Comparison of ENCODE assay signal across 1 cellular context in the genomic region with DNA sequence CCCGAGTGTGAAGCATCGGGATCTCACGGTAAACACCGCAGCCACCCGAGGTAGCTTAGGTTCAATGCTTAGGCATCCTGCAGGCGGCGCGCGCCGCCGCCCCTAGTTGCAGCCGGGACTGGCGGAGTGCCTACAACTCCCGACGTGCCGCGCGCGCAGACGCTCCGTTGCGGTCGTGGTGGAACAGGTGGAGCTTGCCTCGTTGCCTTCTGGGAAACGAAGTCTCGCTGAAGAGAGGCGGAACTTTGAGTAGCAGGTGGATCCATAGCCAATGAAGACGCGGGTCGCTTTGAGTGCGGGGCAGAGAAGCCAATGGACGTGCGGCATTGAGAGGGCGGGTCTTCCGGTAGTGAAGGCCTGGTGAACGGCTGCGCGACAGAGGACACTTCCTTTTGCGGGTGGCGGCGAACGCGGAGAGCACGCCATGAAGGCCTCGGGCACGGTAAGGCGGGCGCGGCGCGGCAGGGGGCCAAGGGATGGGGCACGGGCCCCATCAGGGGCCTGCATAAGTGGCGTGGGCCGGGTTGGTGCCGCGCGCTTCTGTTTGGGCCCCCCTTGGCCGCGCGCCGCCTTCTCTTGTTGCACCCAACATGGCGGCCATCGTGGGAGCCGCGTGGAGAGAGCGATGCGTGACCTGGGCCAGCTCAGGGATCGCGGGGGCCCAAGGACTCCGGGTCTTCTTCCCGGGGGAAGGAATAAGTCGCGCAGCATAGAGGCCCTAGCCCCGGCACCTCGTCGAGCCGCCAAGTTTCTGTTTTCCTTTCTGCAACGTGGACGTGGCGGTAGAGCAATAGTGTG.
TF ChIP-seq lines count a peak whose summit lies in the region.

A gene (plus strand): TSS at position 378 of the 798 bp plus-strand sequence. CDS start 47 bp downstream, at position 425.

TF ChIP-seq in HepG2, 621 proteins besides CTCF, POLR2A, EP300 and RAD21 (continued from another document and continues in another):
- TF ChIP-seq EZH2 (conservative IDR thresholded peaks at IDR 0.05; ENCODE audit: low read depth, low read length) (no peak), KLF12 (CRISPR knock-in tag; IDR thresholded peaks at IDR 0.05; ENCODE audit: borderline replicate concordance) (no peak; the same call in 1 of the 2 replicates), HOXD1 (CRISPR knock-in tag; IDR thresholded peaks at IDR 0.05) (no peak), ZNF570 (CRISPR knock-in tag; IDR thresholded peaks at IDR 0.05; ENCODE audit: borderline replicate concordance) (no peak), MYC (CRISPR knock-in tag; IDR thresholded peaks at IDR 0.05; ENCODE audit: borderline replicate concordance) (peak; percentile 98), KLF6 (CRISPR knock-in tag; IDR thresholded peaks at IDR 0.05) (peak; percentile 82; the same call in 1 of the 2 replicates), ZIK1 (CRISPR knock-in tag; IDR thresholded peaks at IDR 0.05; ENCODE audit: borderline replicate concordance, low read depth) (no peak), ZBTB21 (CRISPR knock-in tag; IDR thresholded peaks at IDR 0.05) (peak; percentile 25; the same call in 1 of the 2 replicates), PITX1 (CRISPR knock-in tag; IDR thresholded peaks at IDR 0.05) (peak; percentile 50; the same call in 1 of the 2 replicates), ZNF234 (CRISPR knock-in tag; conservative IDR thresholded peaks at IDR 0.05) (no peak), ZNF7 (CRISPR knock-in tag; IDR thresholded peaks at IDR 0.05) (0 out of 2 replicates have a peak, but pooled peaks have one; percentile 7), NPAS2 (CRISPR knock-in tag; IDR thresholded peaks at IDR 0.05; ENCODE audit: borderline replicate concordance) (no peak), CREB1 (IDR thresholded peaks at IDR 0.05) (peak; percentile 83), CREB1 (CRISPR knock-in tag; IDR thresholded peaks at IDR 0.05) (peak; percentile 92), ZNF496 (CRISPR knock-in tag; IDR thresholded peaks at IDR 0.05; ENCODE audit: insufficient replicate concordance) (no peak), MYNN (CRISPR knock-in tag; IDR thresholded peaks at IDR 0.05; ENCODE audit: low read depth) (no peak), MTA3 (CRISPR knock-in tag; IDR thresholded peaks at IDR 0.05) (no peak), ETV6 (CRISPR knock-in tag; conservative IDR thresholded peaks at IDR 0.05) (peak; percentile 67; the same call in 1 of the 2 replicates), ETV5 (CRISPR knock-in tag; IDR thresholded peaks at IDR 0.05; ENCODE audit: borderline replicate concordance) (no peak; the same call in none of the 2 replicates), ZNF615 (CRISPR knock-in tag; IDR thresholded peaks at IDR 0.05; ENCODE audit: borderline replicate concordance) (no peak), NFE2 (CRISPR knock-in tag; IDR thresholded peaks at IDR 0.05) (no peak), ZNF136 (CRISPR knock-in tag; IDR thresholded peaks at IDR 0.05; ENCODE audit: low read depth) (no peak), ZZZ3 (CRISPR knock-in tag; IDR thresholded peaks at IDR 0.05; ENCODE audit: borderline replicate concordance) (peak; percentile 49; the same call in 1 of the 2 replicates), ZNF296 (CRISPR knock-in tag; conservative IDR thresholded peaks at IDR 0.05) (no peak), TAF15 (IDR thresholded peaks at IDR 0.05; ENCODE audit: low read depth, low read length, poor library complexity, severe bottlenecking) (no peak), ARNTL (CRISPR knock-in tag; IDR thresholded peaks at IDR 0.05) (no peak)
- TF ChIP-seq, protein P1, sequence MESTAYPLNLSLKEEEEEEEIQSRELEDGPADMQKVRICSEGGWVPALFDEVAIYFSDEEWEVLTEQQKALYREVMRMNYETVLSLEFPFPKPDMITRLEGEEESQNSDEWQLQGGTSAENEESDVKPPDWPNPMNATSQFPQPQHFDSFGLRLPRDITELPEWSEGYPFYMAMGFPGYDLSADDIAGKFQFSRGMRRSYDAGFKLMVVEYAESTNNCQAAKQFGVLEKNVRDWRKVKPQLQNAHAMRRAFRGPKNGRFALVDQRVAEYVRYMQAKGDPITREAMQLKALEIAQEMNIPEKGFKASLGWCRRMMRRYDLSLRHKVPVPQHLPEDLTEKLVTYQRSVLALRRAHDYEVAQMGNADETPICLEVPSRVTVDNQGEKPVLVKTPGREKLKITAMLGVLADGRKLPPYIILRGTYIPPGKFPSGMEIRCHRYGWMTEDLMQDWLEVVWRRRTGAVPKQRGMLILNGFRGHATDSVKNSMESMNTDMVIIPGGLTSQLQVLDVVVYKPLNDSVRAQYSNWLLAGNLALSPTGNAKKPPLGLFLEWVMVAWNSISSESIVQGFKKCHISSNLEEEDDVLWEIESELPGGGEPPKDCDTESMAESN (CRISPR knock-in tag; conservative IDR thresholded peaks at IDR 0.05): peak; percentile 39; the same call in 1 of the 2 replicates
- TF ChIP-seq, protein P2, sequence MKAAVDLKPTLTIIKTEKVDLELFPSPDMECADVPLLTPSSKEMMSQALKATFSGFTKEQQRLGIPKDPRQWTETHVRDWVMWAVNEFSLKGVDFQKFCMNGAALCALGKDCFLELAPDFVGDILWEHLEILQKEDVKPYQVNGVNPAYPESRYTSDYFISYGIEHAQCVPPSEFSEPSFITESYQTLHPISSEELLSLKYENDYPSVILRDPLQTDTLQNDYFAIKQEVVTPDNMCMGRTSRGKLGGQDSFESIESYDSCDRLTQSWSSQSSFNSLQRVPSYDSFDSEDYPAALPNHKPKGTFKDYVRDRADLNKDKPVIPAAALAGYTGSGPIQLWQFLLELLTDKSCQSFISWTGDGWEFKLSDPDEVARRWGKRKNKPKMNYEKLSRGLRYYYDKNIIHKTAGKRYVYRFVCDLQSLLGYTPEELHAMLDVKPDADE (CRISPR knock-in tag; IDR thresholded peaks at IDR 0.05): no peak
- TF ChIP-seq, protein P3, sequence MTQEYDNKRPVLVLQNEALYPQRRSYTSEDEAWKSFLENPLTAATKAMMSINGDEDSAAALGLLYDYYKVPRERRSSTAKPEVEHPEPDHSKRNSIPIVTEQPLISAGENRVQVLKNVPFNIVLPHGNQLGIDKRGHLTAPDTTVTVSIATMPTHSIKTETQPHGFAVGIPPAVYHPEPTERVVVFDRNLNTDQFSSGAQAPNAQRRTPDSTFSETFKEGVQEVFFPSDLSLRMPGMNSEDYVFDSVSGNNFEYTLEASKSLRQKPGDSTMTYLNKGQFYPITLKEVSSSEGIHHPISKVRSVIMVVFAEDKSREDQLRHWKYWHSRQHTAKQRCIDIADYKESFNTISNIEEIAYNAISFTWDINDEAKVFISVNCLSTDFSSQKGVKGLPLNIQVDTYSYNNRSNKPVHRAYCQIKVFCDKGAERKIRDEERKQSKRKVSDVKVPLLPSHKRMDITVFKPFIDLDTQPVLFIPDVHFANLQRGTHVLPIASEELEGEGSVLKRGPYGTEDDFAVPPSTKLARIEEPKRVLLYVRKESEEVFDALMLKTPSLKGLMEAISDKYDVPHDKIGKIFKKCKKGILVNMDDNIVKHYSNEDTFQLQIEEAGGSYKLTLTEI (CRISPR knock-in tag; conservative IDR thresholded peaks at IDR 0.05): no peak
- TF ChIP-seq, protein P4, sequence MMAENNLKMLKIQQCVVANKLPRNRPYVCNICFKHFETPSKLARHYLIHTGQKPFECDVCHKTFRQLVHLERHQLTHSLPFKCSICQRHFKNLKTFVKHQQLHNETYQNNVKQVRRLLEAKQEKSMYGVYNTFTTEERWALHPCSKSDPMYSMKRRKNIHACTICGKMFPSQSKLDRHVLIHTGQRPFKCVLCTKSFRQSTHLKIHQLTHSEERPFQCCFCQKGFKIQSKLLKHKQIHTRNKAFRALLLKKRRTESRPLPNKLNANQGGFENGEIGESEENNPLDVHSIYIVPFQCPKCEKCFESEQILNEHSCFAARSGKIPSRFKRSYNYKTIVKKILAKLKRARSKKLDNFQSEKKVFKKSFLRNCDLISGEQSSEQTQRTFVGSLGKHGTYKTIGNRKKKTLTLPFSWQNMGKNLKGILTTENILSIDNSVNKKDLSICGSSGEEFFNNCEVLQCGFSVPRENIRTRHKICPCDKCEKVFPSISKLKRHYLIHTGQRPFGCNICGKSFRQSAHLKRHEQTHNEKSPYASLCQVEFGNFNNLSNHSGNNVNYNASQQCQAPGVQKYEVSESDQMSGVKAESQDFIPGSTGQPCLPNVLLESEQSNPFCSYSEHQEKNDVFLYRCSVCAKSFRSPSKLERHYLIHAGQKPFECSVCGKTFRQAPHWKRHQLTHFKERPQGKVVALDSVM (CRISPR knock-in tag; IDR thresholded peaks at IDR 0.05): peak; percentile 41; the same call in 1 of the 2 replicates
- TF ChIP-seq, protein P5, sequence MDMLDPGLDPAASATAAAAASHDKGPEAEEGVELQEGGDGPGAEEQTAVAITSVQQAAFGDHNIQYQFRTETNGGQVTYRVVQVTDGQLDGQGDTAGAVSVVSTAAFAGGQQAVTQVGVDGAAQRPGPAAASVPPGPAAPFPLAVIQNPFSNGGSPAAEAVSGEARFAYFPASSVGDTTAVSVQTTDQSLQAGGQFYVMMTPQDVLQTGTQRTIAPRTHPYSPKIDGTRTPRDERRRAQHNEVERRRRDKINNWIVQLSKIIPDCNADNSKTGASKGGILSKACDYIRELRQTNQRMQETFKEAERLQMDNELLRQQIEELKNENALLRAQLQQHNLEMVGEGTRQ (IDR thresholded peaks at IDR 0.05; ENCODE audit: low read depth, low read length): no peak
- TF ChIP-seq, protein P5 (CRISPR knock-in tag; IDR thresholded peaks at IDR 0.05; ENCODE audit: borderline replicate concordance): no peak; the same call in 1 of the 2 replicates
- TF ChIP-seq, protein P6, sequence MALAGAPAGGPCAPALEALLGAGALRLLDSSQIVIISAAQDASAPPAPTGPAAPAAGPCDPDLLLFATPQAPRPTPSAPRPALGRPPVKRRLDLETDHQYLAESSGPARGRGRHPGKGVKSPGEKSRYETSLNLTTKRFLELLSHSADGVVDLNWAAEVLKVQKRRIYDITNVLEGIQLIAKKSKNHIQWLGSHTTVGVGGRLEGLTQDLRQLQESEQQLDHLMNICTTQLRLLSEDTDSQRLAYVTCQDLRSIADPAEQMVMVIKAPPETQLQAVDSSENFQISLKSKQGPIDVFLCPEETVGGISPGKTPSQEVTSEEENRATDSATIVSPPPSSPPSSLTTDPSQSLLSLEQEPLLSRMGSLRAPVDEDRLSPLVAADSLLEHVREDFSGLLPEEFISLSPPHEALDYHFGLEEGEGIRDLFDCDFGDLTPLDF (CRISPR knock-in tag; IDR thresholded peaks at IDR 0.05): no peak
- TF ChIP-seq, protein P7, sequence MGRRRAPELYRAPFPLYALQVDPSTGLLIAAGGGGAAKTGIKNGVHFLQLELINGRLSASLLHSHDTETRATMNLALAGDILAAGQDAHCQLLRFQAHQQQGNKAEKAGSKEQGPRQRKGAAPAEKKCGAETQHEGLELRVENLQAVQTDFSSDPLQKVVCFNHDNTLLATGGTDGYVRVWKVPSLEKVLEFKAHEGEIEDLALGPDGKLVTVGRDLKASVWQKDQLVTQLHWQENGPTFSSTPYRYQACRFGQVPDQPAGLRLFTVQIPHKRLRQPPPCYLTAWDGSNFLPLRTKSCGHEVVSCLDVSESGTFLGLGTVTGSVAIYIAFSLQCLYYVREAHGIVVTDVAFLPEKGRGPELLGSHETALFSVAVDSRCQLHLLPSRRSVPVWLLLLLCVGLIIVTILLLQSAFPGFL (CRISPR knock-in tag; IDR thresholded peaks at IDR 0.05): no peak
- TF ChIP-seq, protein P8, sequence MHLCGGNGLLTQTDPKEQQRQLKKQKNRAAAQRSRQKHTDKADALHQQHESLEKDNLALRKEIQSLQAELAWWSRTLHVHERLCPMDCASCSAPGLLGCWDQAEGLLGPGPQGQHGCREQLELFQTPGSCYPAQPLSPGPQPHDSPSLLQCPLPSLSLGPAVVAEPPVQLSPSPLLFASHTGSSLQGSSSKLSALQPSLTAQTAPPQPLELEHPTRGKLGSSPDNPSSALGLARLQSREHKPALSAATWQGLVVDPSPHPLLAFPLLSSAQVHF (CRISPR knock-in tag; IDR thresholded peaks at IDR 0.05): no peak
- TF ChIP-seq, protein P9, sequence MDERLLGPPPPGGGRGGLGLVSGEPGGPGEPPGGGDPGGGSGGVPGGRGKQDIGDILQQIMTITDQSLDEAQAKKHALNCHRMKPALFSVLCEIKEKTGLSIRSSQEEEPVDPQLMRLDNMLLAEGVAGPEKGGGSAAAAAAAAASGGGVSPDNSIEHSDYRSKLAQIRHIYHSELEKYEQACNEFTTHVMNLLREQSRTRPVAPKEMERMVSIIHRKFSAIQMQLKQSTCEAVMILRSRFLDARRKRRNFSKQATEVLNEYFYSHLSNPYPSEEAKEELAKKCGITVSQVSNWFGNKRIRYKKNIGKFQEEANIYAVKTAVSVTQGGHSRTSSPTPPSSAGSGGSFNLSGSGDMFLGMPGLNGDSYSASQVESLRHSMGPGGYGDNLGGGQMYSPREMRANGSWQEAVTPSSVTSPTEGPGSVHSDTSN (CRISPR knock-in tag; IDR thresholded peaks at IDR 0.05): peak; percentile 96
- TF ChIP-seq, protein P10, sequence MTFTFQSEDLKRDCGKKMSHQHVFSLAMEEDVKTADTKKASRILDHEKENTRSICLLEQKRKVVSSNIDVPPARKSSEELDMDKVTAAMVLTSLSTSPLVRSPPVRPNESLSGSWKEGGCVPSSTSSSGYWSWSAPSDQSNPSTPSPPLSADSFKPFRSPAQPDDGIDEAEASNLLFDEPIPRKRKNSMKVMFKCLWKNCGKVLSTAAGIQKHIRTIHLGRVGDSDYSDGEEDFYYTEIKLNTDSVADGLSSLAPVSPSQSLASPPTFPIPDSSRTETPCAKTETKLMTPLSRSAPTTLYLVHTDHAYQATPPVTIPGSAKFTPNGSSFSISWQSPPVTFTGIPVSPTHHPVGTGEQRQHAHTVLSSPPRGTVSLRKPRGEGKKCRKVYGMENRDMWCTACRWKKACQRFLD (CRISPR knock-in tag; IDR thresholded peaks at IDR 0.05; ENCODE audit: borderline replicate concordance): no peak
- TF ChIP-seq, protein P11, sequence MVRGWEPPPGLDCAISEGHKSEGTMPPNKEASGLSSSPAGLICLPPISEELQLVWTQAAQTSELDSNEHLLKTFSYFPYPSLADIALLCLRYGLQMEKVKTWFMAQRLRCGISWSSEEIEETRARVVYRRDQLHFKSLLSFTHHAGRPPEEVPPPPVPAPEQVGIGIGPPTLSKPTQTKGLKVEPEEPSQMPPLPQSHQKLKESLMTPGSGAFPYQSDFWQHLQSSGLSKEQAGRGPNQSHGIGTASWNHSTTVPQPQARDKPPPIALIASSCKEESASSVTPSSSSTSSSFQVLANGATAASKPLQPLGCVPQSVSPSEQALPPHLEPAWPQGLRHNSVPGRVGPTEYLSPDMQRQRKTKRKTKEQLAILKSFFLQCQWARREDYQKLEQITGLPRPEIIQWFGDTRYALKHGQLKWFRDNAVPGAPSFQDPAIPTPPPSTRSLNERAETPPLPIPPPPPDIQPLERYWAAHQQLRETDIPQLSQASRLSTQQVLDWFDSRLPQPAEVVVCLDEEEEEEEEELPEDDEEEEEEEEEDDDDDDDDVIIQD (CRISPR knock-in tag; IDR thresholded peaks at IDR 0.05; ENCODE audit: low read depth): no peak
